Comparison of ENCODE assay signal across 1 cellular context in the genomic region with DNA sequence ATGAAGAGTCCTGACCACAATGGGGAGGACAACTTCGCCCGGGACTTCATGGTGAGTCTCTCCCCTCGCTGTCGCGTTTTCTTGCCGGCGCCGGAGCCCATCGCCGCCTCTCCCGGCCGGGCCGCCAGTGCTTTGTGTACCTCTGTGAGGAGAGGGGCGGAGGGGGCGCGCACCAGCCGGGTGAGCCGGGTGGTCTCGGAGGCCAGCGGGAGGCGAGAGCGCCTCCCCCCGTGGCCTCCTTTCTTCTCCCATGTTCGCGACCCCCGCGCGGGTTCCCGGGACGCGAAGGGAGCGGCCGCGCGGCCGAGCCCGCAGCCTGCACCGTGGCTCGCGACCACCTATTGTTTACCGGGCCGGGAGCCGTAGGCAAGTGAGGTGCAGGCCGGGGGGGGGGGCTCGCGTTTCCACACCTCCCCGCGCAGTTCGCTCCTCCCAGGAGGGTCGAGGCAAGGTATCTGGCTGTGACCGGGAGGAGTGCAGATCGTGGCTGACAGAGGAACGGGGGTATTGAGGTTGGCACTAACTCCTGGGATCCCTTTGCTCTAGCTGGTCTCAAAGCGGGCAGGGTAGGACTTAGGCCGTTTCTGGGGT.
A peak's percentile ranks its signal among the peaks of the same experiment; 100 is the strongest.
TF ChIP-seq lines count a peak whose summit lies in the region.

No MANE protein-coding gene starts in this region.

TF ChIP-seq in SK-N-SH, 30 proteins besides CTCF, POLR2A, EP300 and RAD21 (continued from another document):
- TF ChIP-seq, protein P1, sequence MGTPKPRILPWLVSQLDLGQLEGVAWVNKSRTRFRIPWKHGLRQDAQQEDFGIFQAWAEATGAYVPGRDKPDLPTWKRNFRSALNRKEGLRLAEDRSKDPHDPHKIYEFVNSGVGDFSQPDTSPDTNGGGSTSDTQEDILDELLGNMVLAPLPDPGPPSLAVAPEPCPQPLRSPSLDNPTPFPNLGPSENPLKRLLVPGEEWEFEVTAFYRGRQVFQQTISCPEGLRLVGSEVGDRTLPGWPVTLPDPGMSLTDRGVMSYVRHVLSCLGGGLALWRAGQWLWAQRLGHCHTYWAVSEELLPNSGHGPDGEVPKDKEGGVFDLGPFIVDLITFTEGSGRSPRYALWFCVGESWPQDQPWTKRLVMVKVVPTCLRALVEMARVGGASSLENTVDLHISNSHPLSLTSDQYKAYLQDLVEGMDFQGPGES (IDR thresholded peaks at IDR 0.05; ENCODE audit: low read depth, low read length), result no peak
- TF ChIP-seq REST (IDR thresholded peaks at IDR 0.05; ENCODE audit: low read depth, low read length) (no peak), JUND (IDR thresholded peaks at IDR 0.05) (no peak), MEF2A (IDR thresholded peaks at IDR 0.05; ENCODE audit: borderline replicate concordance, low read depth) (no peak), MXI1 (IDR thresholded peaks at IDR 0.05; ENCODE audit: low read depth, low read length) (peak; percentile 60), USF2 (IDR thresholded peaks at IDR 0.05; ENCODE audit: borderline replicate concordance, low read depth, low read length) (no peak)
- TF ChIP-seq, protein P2, sequence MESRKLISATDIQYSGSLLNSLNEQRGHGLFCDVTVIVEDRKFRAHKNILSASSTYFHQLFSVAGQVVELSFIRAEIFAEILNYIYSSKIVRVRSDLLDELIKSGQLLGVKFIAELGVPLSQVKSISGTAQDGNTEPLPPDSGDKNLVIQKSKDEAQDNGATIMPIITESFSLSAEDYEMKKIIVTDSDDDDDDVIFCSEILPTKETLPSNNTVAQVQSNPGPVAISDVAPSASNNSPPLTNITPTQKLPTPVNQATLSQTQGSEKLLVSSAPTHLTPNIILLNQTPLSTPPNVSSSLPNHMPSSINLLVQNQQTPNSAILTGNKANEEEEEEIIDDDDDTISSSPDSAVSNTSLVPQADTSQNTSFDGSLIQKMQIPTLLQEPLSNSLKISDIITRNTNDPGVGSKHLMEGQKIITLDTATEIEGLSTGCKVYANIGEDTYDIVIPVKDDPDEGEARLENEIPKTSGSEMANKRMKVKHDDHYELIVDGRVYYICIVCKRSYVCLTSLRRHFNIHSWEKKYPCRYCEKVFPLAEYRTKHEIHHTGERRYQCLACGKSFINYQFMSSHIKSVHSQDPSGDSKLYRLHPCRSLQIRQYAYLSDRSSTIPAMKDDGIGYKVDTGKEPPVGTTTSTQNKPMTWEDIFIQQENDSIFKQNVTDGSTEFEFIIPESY (IDR thresholded peaks at IDR 0.05; ENCODE audit: borderline replicate concordance, low read depth), result no peak
